In genomic region chr1:26546375-26546774, GRCh38 we compare ENCODE assay signal across 11 cellular contexts. TPM values are rescaled to one million over a fixed set of nuclear protein-coding genes. Genes with fewer than 3 reads are reported as not detected.
DNase-seq lines count a peak whose midpoint lies in the region; ATAC-seq and TF ChIP-seq lines count a peak whose summit lies in the region.
"Had no signal": no experiment of that assay in that cellular context is flagged by ENCODE, and none has a peak within 500 bp of the region (broad histone marks: within the 10 kb centered on the region; RNA-seq: fewer than 3 reads in every experiment).

No MANE protein-coding gene starts in this region.

- peak overlapping the region; percentile 88 for H3K4me3 Mint-ChIP-seq in CD8-positive, alpha-beta T cell
- H3K4me3 Mint-ChIP-seq in MCF 10A (ENCODE audit: unreplicated experiment) = no peak overlapping the region
- H3K4me3 Mint-ChIP-seq in natural killer cell = peak overlapping the region; percentile 91
- H3K4me3 Mint-ChIP-seq: GM23338 had no signal

- POLR2A ChIA-PET in CD8-positive, alpha-beta T cell (lab: Charles Lee) = interaction anchor here (1.5 kb wide), 1 partner anchor 74 kb away, joined by 3 read pairs; the partner anchor contains the start of gene HMGN2
- POLR2A ChIA-PET in MCF 10A (lab: Yijun Ruan, JAX) = interaction anchor here (0.8 to 0.9 kb wide), 2 partner anchors 13 to 15 kb away, joined by 3 to 5 read pairs; no protein-coding TSS in a partner anchor

- no peak for ATAC-seq in CD8-positive, alpha-beta T cell
- no peak for ATAC-seq in natural killer cell
- no peak for ATAC-seq in HG03432 (IDR thresholded peaks at IDR 0.05; ENCODE audit: unreplicated experiment)
- no peak for ATAC-seq in GM19328 (IDR thresholded peaks at IDR 0.05; ENCODE audit: unreplicated experiment)
- ATAC-seq in GM18520 (IDR thresholded peaks at IDR 0.05; ENCODE audit: unreplicated experiment) = no peak

- no peaks in the 10 kb centered on the region for H3K9me3 ChIP-seq in CD8-positive, alpha-beta T cell (ENCODE audit: low read length)

- peaks cover 24% of the 10 kb centered on the region for H3K36me3 ChIP-seq in CD8-positive, alpha-beta T cell (ENCODE audit: insufficient read depth, low read length)
- H3K36me3 ChIP-seq: cardiac muscle cell had no signal

- no peak for TF ChIP-seq CTCF in CD8-positive, alpha-beta T cell (IDR thresholded peaks at IDR 0.05)
- no peak for TF ChIP-seq CTCF in MCF 10A (IDR thresholded peaks at IDR 0.05; ENCODE audit: unreplicated experiment)
- TF ChIP-seq CTCF in natural killer cell (IDR thresholded peaks at IDR 0.05) = no peak

- intact Hi-C loops in CD8-positive, alpha-beta T cell (cut with DNase I, micrococcal nuclease) = no loop called here
- intact Hi-C loops in MCF 10A (cut with micrococcal nuclease) = no loop called here
- intact Hi-C loops in natural killer cell (cut with micrococcal nuclease) = loop anchor here (10.0 kb wide), 1 partner anchor 432 kb away; the partner anchor contains the start of gene PDIK1L

- peak overlapping the region; percentile 100 for H3K4me3 ChIP-seq in CD8-positive, alpha-beta T cell (ENCODE audit: low read depth, low read length)
- H3K4me3 ChIP-seq: cardiac muscle cell, GM23338 had no signal

- H3K27me3 Mint-ChIP-seq in CD8-positive, alpha-beta T cell (ENCODE audit: low read depth) = no peaks in the 10 kb centered on the region
- no peaks in the 10 kb centered on the region for H3K27me3 Mint-ChIP-seq in MCF 10A (ENCODE audit: insufficient read depth, unreplicated experiment)
- no peaks in the 10 kb centered on the region for H3K27me3 Mint-ChIP-seq in natural killer cell (ENCODE audit: low read depth in 2 of 2)

- H3K4me1 Mint-ChIP-seq in CD8-positive, alpha-beta T cell (ENCODE audit: low read depth) = peaks cover 69% of the 10 kb centered on the region
- H3K4me1 Mint-ChIP-seq in MCF 10A (ENCODE audit: insufficient read depth, unreplicated experiment) (peaks cover 7% of the 10 kb centered on the region), natural killer cell (peaks cover 74 to 84% of the 10 kb centered on the region in 2 donors)

- peak overlapping the region; percentile 95 for H3K27ac Mint-ChIP-seq in CD8-positive, alpha-beta T cell
- H3K27ac Mint-ChIP-seq in MCF 10A (ENCODE audit: low read depth, unreplicated experiment) (peak overlapping the region; percentile 9), natural killer cell (peak overlapping the region; percentile 99)
- H3K27ac Mint-ChIP-seq: GM23338 had no signal

- DNase-seq in CD8-positive, alpha-beta T cell = peak in 1 of 7 experiments; percentile 30
- DNase-seq in KBM-7 (peak; percentile 11), MCF 10A (ENCODE audit: unreplicated experiment) (no peak), natural killer cell (no peak), cerebellar cortex (ENCODE audit: low spot score) (no peak)
- DNase-seq: DMS 273 treated with DMSO at 0.1 percent for 48 hours had no signal

- CTCF ChIA-PET in CD8-positive, alpha-beta T cell (lab: Charles Lee) = interaction anchor here (1.6 to 2.4 kb wide), 3 partner anchors 8 to 52 kb away, joined by 6 to 11 read pairs (median 7); no protein-coding TSS in a partner anchor
- CTCF ChIA-PET in MCF 10A (lab: Yijun Ruan, JAX) = interaction anchor here (0.6 to 1.2 kb wide), 3 partner anchors 8 to 368 kb away, joined by 3 to 6 read pairs (median 3); no protein-coding TSS in a partner anchor

- H3K9me3 Mint-ChIP-seq in CD8-positive, alpha-beta T cell = no peaks in the 10 kb centered on the region
- H3K9me3 Mint-ChIP-seq in MCF 10A (ENCODE audit: unreplicated experiment) (no peaks in the 10 kb centered on the region), natural killer cell (no peaks in the 10 kb centered on the region)
- H3K9me3 Mint-ChIP-seq: GM23338 had no signal

- in situ Hi-C loops in KBM-7 (cut with MboI; ENCODE audit: low pct_unique_long_range_greater_than_20kb, low sequenced_read_pairs) = no loop called here

- peaks cover 71% of the 10 kb centered on the region for H3K4me1 ChIP-seq in CD8-positive, alpha-beta T cell (ENCODE audit: insufficient read depth, low read length)

- no peaks in the 10 kb centered on the region for H3K27me3 ChIP-seq in CD8-positive, alpha-beta T cell (ENCODE audit: insufficient read depth, low read length)
- H3K27me3 ChIP-seq: cardiac muscle cell had no signal

- peak overlapping the region; percentile 88 for H3K27ac ChIP-seq in CD8-positive, alpha-beta T cell (ENCODE audit: low read depth, low read length)
- H3K27ac ChIP-seq: cardiac muscle cell had no signal

- peaks cover 28% of the 10 kb centered on the region for H3K36me3 Mint-ChIP-seq in CD8-positive, alpha-beta T cell
- H3K36me3 Mint-ChIP-seq in MCF 10A (ENCODE audit: insufficient read depth, unreplicated experiment) (peaks cover 22% of the 10 kb centered on the region), natural killer cell (no peaks in the 10 kb centered on the region)

- BruUV-seq in MCF 10A (replicated peaks; lab: Mats Ljungman, UMichigan) = no TSS peak

RNA-seq across cellular contexts. Expression of gene RPS6KA1, which starts 16.8 kb away (rescaled TPM):
- total RNA-seq in CD8-positive, alpha-beta T cell = 10 to 100 TPM; 25.8 to 30.3 TPM
- total RNA-seq in MCF 10A (2022) = 43.9 and 50.9 TPM in 2 replicates
- total RNA-seq in natural killer cell = 100 to 1,000 TPM; 191 to 226 (median 215) TPM

Comparison
In these comparisons a context has a peak if more than half of its experiments do, and no peak if none do; other contexts are left out.
1. H3K27ac Mint-ChIP-seq: peak in every context shown above with its lines; median percentile 99 in natural killer cell; 95 in CD8-positive, alpha-beta T cell; 9 in MCF 10A.